13 cellular contexts compared by ENCODE assay signal in genomic region chr3:123817413-123817812, GRCh38.
DNase-seq lines count a peak whose midpoint lies in the region; FAIRE-seq and TF ChIP-seq lines count a peak whose summit lies in the region.
"Had no signal": no experiment of that assay in that cellular context is flagged by ENCODE, and none has a peak within 500 bp of the region (broad histone marks: within the 10 kb centered on the region; RNA-seq: fewer than 3 reads in every experiment).

No MANE protein-coding gene starts in this region.

- H3K27ac ChIP-seq in SJSA1 (peak overlapping the region; percentile 89), esophagus muscularis mucosa (replicated peaks in 1 of 4) (peak overlapping the region; percentile 47 to 80 (median 61))
- H3K27ac ChIP-seq: cardiac muscle cell had no signal

- peak overlapping the region; percentile 72 for H3K9ac ChIP-seq in skeletal muscle satellite cell (ENCODE audit: low read depth, low read length)

- H3K9me3 ChIP-seq in SJSA1 (replicated peaks) (no peaks in the 10 kb centered on the region), esophagus muscularis mucosa (no peaks in the 10 kb centered on the region), skeletal muscle satellite cell (replicated peaks; ENCODE audit: low read length) (no peaks in the 10 kb centered on the region)

- no peak for FAIRE-seq in GM12891 (lab: Jason Lieb, UNC)

- peak; percentile 48 for DNase-seq in AG08395 (ENCODE audit: low spot score)
- peak in 1 of 2 experiments; percentile 17 for DNase-seq in SJSA1 (ENCODE audit: low read depth in 1 of 2, low spot score in 2 of 2)
- DNase-seq in esophagus muscularis mucosa (ENCODE audit: extremely low spot score) = peak; percentile 80
- no peak for DNase-seq in NCI-H524 (lab: John Stamatoyannopoulos, UW)
- no peak for DNase-seq in GM12891 (ENCODE audit: insufficient read length, low spot score)
- DNase-seq in NCI-H446 treated with DMSO at 0.1 percent for 48 hours (lab: John Stamatoyannopoulos, UW) = no peak
- no peak for DNase-seq in superior temporal gyrus (ENCODE audit: extremely low spot score)
- DNase-seq: ACHN; activated effector memory CD4-positive, alpha-beta T cell treated with anti-CD3 and anti-CD28 coated beads, Interleukin-2, amount 50 U/mL, for 16 hours; NCI-H1092 treated with DMSO at 0.1 percent for 48 hours; NCI-H2227 treated with DMSO at 0.1 percent for 48 hours had no signal

- H3K4me1 ChIP-seq in SJSA1 (replicated peaks) (peaks cover 61% of the 10 kb centered on the region), esophagus muscularis mucosa (peaks cover 3 to 29% (median 24%) of the 10 kb centered on the region in 4 donors), skeletal muscle satellite cell (ENCODE audit: control insufficient read depth, insufficient read depth, low read length) (peaks cover 50% of the 10 kb centered on the region)

- TF ChIP-seq POLR2A in esophagus muscularis mucosa (IDR thresholded peaks at IDR 0.05; ENCODE audit: low read depth) (no peak), GM12891 (IDR thresholded peaks at IDR 0.05; ENCODE audit: low read depth, low read length) (no peak)

- TF ChIP-seq EP300 in esophagus muscularis mucosa (IDR thresholded peaks at IDR 0.05) = no peak

- H3K4me3 ChIP-seq in SJSA1 = no peak overlapping the region
- no peak overlapping the region for H3K4me3 ChIP-seq in esophagus muscularis mucosa
- H3K4me3 ChIP-seq in skeletal muscle satellite cell (ENCODE audit: low read length) = no peak overlapping the region
- H3K4me3 ChIP-seq: cardiac muscle cell had no signal

- WGBS in esophagus muscularis mucosa = 89% methylated on average over 4 of the region's 4 CpGs

- H3K36me3 ChIP-seq in SJSA1 (no peaks in the 10 kb centered on the region), esophagus muscularis mucosa (no peaks in the 10 kb centered on the region), skeletal muscle satellite cell (ENCODE audit: insufficient read depth, low read length) (no peaks in the 10 kb centered on the region)
- H3K36me3 ChIP-seq: cardiac muscle cell had no signal

- H3K4me2 ChIP-seq in skeletal muscle satellite cell (ENCODE audit: low read length) = no peak overlapping the region

- TF ChIP-seq CTCF in esophagus muscularis mucosa (IDR thresholded peaks at IDR 0.05) = no peak

- H3K27me3 ChIP-seq in SJSA1 (replicated peaks) (no peaks in the 10 kb centered on the region), esophagus muscularis mucosa (no peaks in the 10 kb centered on the region), skeletal muscle satellite cell (ENCODE audit: control insufficient read depth, insufficient read depth, low read length) (no peaks in the 10 kb centered on the region)
- H3K27me3 ChIP-seq: cardiac muscle cell had no signal

- intact Hi-C loops in esophagus muscularis mucosa (cut with DNase I) = no loop called here

TF ChIP-seq in GM12891, 5 proteins besides CTCF, POLR2A, EP300 and RAD21:
- no peak for TF ChIP-seq POLR2AphosphoS5 (IDR thresholded peaks at IDR 0.05; ENCODE audit: low read depth, low read length)
- no peak for TF ChIP-seq TAF1 (IDR thresholded peaks at IDR 0.05; ENCODE audit: low read depth, low read length)
- no peak for TF ChIP-seq PAX5 (IDR thresholded peaks at IDR 0.05; ENCODE audit: insufficient read depth, low read length, severe bottlenecking)
- no peak for TF ChIP-seq POU2F2 (IDR thresholded peaks at IDR 0.05; ENCODE audit: low read depth, low read length)
- no peak for TF ChIP-seq SPI1 (IDR thresholded peaks at IDR 0.05; ENCODE audit: low read depth, low read length)

Comparison
In these comparisons a context has a peak if more than half of its experiments do, and no peak if none do; other contexts are left out.
1. DNase-seq: peak in AG08395 (single experiment) and esophagus muscularis mucosa (single experiment); none in NCI-H524 (0 of 2), GM12891 (single experiment), NCI-H446 treated with DMSO at 0.1 percent for 48 hours (single experiment) and superior temporal gyrus (single experiment).